10 cellular contexts compared by ENCODE assay signal in the genomic region with DNA sequence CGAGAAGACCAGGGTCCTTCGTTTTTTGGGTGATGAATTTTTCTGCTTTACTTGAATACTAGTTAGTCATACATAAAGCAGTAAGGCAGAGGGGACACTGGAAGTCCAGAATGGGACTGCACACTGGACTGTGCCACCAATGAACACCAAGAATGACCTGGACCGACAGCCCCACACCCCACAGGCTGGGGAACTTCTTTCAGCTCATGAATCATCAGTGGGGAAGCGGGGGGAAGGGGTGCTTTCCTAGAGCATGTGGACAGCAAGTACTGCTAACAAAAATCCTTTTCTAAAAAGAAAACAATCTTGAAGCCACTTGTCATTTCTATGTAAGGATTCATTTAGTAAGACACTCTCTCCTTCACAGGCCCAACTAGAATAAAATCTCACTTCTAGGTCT.
DNase-seq lines count a peak whose midpoint lies in the region; ATAC-seq, FAIRE-seq and TF ChIP-seq lines count a peak whose summit lies in the region.
"Had no signal": no experiment of that assay in that cellular context is flagged by ENCODE, and none has a peak within 500 bp of the region (broad histone marks: within the 10 kb centered on the region; RNA-seq: fewer than 3 reads in every experiment).

No MANE protein-coding gene starts in this region.

- no peak overlapping the region for H3K4me3 ChIP-seq in endothelial cell of umbilical vein (replicated peaks in 1 of 3; ENCODE audit: insufficient read depth in 1 of 3, low read depth in 1 of 3, low read length in 3 of 3)
- no peak overlapping the region for H3K4me3 ChIP-seq in suprapubic skin
- no peak overlapping the region for H3K4me3 ChIP-seq in Karpas-422 (ENCODE audit: low read length)

- TF ChIP-seq CTCF in activated CD8-positive, alpha-beta T cell treated with anti-CD3 and anti-CD28 coated beads for 36 hours (IDR thresholded peaks at IDR 0.05), result no peak
- TF ChIP-seq CTCF in endothelial cell of umbilical vein (IDR thresholded peaks at IDR 0.05; ENCODE audit: extremely low read depth in 1 of 2, insufficient read depth in 1 of 2, low read depth in 1 of 2, low read length in 2 of 2), result no peak
- TF ChIP-seq CTCF in suprapubic skin (IDR thresholded peaks at IDR 0.05), result no peak

- no peak overlapping the region for H3K9ac ChIP-seq in endothelial cell of umbilical vein (replicated peaks; ENCODE audit: extremely low read depth, insufficient read depth, low read length)
- no peak overlapping the region for H3K9ac ChIP-seq in Karpas-422 (ENCODE audit: low read length)

- TF ChIP-seq POLR2A in endothelial cell of umbilical vein (IDR thresholded peaks at IDR 0.05; ENCODE audit: low read depth, low read length), result no peak
- TF ChIP-seq POLR2A in suprapubic skin (IDR thresholded peaks at IDR 0.05), result no peak

- no peak for FAIRE-seq in endothelial cell of umbilical vein (lab: Jason Lieb, UNC)

- H3K27ac ChIP-seq in endothelial cell of umbilical vein (ENCODE audit: insufficient read depth, low read depth, low read length) (no peak overlapping the region), suprapubic skin (no peak overlapping the region), Karpas-422 (ENCODE audit: low read length) (no peak overlapping the region)

- no peaks in the 10 kb centered on the region for H3K9me2 ChIP-seq in Karpas-422 (replicated peaks; ENCODE audit: insufficient read depth, low read length)

- CTCF ChIA-PET in activated CD8-positive, alpha-beta T cell treated with anti-CD3 and anti-CD28 coated beads for 36 hours (lab: Charles Lee), result interaction anchor here (1.0 kb wide), 1 partner anchor 225 kb away, joined by 4 read pairs; no protein-coding TSS in a partner anchor
- CTCF ChIA-PET in activated CD8-positive, alpha-beta T cell treated with anti-CD3 and anti-CD28 coated beads, Interleukin-2, amount 10 ng/mL, durations not matched to agents 7 days and 5 days (lab: Charles Lee), result interaction anchor here (0.5 to 1.2 kb wide), 2 partner anchors 12 to 21 kb away, joined by 3 read pairs; no protein-coding TSS in a partner anchor
- CTCF ChIA-PET in endothelial cell of umbilical vein (lab: Charles Lee), result interaction anchor here (0.7 to 2.8 kb wide), 5 partner anchors 16 to 225 kb away, joined by 3 to 13 read pairs (median 3); no protein-coding TSS in a partner anchor

- POLR2A ChIA-PET in activated CD8-positive, alpha-beta T cell treated with anti-CD3 and anti-CD28 coated beads for 36 hours (lab: Charles Lee), result interaction anchor here (0.9 kb wide), 1 partner anchor 262 kb away, joined by 3 read pairs; no protein-coding TSS in a partner anchor
- POLR2A ChIA-PET in activated CD8-positive, alpha-beta T cell treated with anti-CD3 and anti-CD28 coated beads, Interleukin-2, amount 10 ng/mL, durations not matched to agents 7 days and 5 days (lab: Charles Lee), result interaction anchor here (0.7 kb wide), 1 partner anchor 286 kb away, joined by 3 read pairs; no protein-coding TSS in a partner anchor
- POLR2A ChIA-PET in endothelial cell of umbilical vein (lab: Charles Lee), result interaction anchor here (0.7 kb wide), 1 partner anchor 123 kb away, joined by 4 read pairs; no protein-coding TSS in a partner anchor

- no peak overlapping the region for H3K4me3 Mint-ChIP-seq in activated CD8-positive, alpha-beta T cell treated with anti-CD3 and anti-CD28 coated beads for 36 hours
- H3K4me3 Mint-ChIP-seq in activated CD8-positive, alpha-beta T cell treated with anti-CD3 and anti-CD28 coated beads, Interleukin-2, amount 10 ng/mL, durations not matched to agents 7 days and 5 days, result no peak overlapping the region
- no peak overlapping the region for H3K4me3 Mint-ChIP-seq in stimulated activated memory B cell treated with anti-CD40 and anti-IgM and Interleukin-4, amounts not matched to agents 10 μg/mL and 1 μg/mL and 100 μg/mL, for 72 hours
- H3K4me3 Mint-ChIP-seq: activated B cell treated with CpG ODN at 0.5 μM for 24 hours had no signal

- peak overlapping the region; percentile 3 for H3K27ac Mint-ChIP-seq in activated CD8-positive, alpha-beta T cell treated with anti-CD3 and anti-CD28 coated beads for 36 hours
- H3K27ac Mint-ChIP-seq in activated CD8-positive, alpha-beta T cell treated with anti-CD3 and anti-CD28 coated beads, Interleukin-2, amount 10 ng/mL, durations not matched to agents 7 days and 5 days, result no peak overlapping the region
- no peak overlapping the region for H3K27ac Mint-ChIP-seq in stimulated activated memory B cell treated with anti-CD40 and anti-IgM and Interleukin-4, amounts not matched to agents 10 μg/mL and 1 μg/mL and 100 μg/mL, for 72 hours

- WGBS in suprapubic skin, result 75% methylated on average over 4 of the region's 4 CpGs

- peak; percentile 55 for DNase-seq in activated CD8-positive, alpha-beta T cell treated with anti-CD3 and anti-CD28 coated beads for 36 hours
- no peak for DNase-seq in activated CD8-positive, alpha-beta T cell treated with anti-CD3 and anti-CD28 coated beads, Interleukin-2, amount 10 ng/mL, durations not matched to agents 7 days and 5 days
- peak; percentile 74 for DNase-seq in M059J (ENCODE audit: low read depth)
- DNase-seq in endothelial cell of umbilical vein (ENCODE audit: low read depth, low spot score), result peak; percentile 55
- no peak for DNase-seq in suprapubic skin (ENCODE audit: low spot score in 2 of 2)
- DNase-seq in Karpas-422, result no peak
- DNase-seq in NOMO-1 (lab: John Stamatoyannopoulos, UW; ENCODE audit: unreplicated experiment in 2 of 2), result no peak
- DNase-seq: activated B cell treated with CpG ODN at 0.5 μM for 24 hours, NCI-H526 treated with DMSO at 0.1 percent for 48 hours had no signal

- no TSS peak for BruUV-seq in endothelial cell of umbilical vein (replicated peaks; lab: Mats Ljungman, UMichigan)

- no peak for TF ChIP-seq EP300 in suprapubic skin (IDR thresholded peaks at IDR 0.05)

- H3K4me2 ChIP-seq in endothelial cell of umbilical vein (ENCODE audit: insufficient read depth, low read length), result no peak overlapping the region
- no peak overlapping the region for H3K4me2 ChIP-seq in Karpas-422 (ENCODE audit: low read depth, low read length, poor library complexity, severe bottlenecking)

- H3K9me1 ChIP-seq in endothelial cell of umbilical vein (replicated peaks; ENCODE audit: control insufficient read depth, extremely low read depth, insufficient read depth, low read length), result no peaks in the 10 kb centered on the region

- H3K27me3 ChIP-seq in endothelial cell of umbilical vein (ENCODE audit: control insufficient read depth in 2 of 2, insufficient read depth in 2 of 2, low read length in 2 of 2) (no peaks in the 10 kb centered on the region), suprapubic skin (no peaks in the 10 kb centered on the region), Karpas-422 (ENCODE audit: low read length) (no peaks in the 10 kb centered on the region)

- peaks cover 22% of the 10 kb centered on the region for H3K4me1 Mint-ChIP-seq in activated CD8-positive, alpha-beta T cell treated with anti-CD3 and anti-CD28 coated beads for 36 hours (ENCODE audit: low read depth)
- peaks cover 37% of the 10 kb centered on the region for H3K4me1 Mint-ChIP-seq in activated CD8-positive, alpha-beta T cell treated with anti-CD3 and anti-CD28 coated beads, Interleukin-2, amount 10 ng/mL, durations not matched to agents 7 days and 5 days (ENCODE audit: low read depth)
- H3K4me1 Mint-ChIP-seq in stimulated activated memory B cell treated with anti-CD40 and anti-IgM and Interleukin-4, amounts not matched to agents 10 μg/mL and 1 μg/mL and 100 μg/mL, for 72 hours, result peaks cover 22% of the 10 kb centered on the region

- peaks cover 11% of the 10 kb centered on the region for H3K4me1 ChIP-seq in endothelial cell of umbilical vein (ENCODE audit: control insufficient read depth, extremely low read depth, insufficient read depth, low read length)
- H3K4me1 ChIP-seq in suprapubic skin, result peaks cover 4% of the 10 kb centered on the region
- peaks cover 5% of the 10 kb centered on the region for H3K4me1 ChIP-seq in Karpas-422 (ENCODE audit: low read length)

- peak; percentile 46 for ATAC-seq in activated CD8-positive, alpha-beta T cell treated with anti-CD3 and anti-CD28 coated beads for 36 hours
- ATAC-seq in activated CD8-positive, alpha-beta T cell treated with anti-CD3 and anti-CD28 coated beads, Interleukin-2, amount 10 ng/mL, durations not matched to agents 7 days and 5 days, result no peak
- ATAC-seq in stimulated activated memory B cell treated with anti-CD40 and anti-IgM and Interleukin-4, amounts not matched to agents 10 μg/mL and 1 μg/mL and 100 μg/mL, for 72 hours, result peak; percentile 55

- H4K20me1 ChIP-seq in endothelial cell of umbilical vein (replicated peaks; ENCODE audit: control insufficient read depth, extremely low read depth, insufficient read depth, low read length), result no peaks in the 10 kb centered on the region
- no peaks in the 10 kb centered on the region for H4K20me1 ChIP-seq in Karpas-422 (ENCODE audit: insufficient read depth, low read depth, low read length)

- H3K9me3 ChIP-seq in endothelial cell of umbilical vein (replicated peaks; ENCODE audit: control insufficient read depth, insufficient read depth, low read length), result no peaks in the 10 kb centered on the region
- no peaks in the 10 kb centered on the region for H3K9me3 ChIP-seq in suprapubic skin
- no peaks in the 10 kb centered on the region for H3K9me3 ChIP-seq in Karpas-422 (ENCODE audit: low read length)

- H3K9me3 Mint-ChIP-seq in activated CD8-positive, alpha-beta T cell treated with anti-CD3 and anti-CD28 coated beads for 36 hours, result no peaks in the 10 kb centered on the region
- no peaks in the 10 kb centered on the region for H3K9me3 Mint-ChIP-seq in activated CD8-positive, alpha-beta T cell treated with anti-CD3 and anti-CD28 coated beads, Interleukin-2, amount 10 ng/mL, durations not matched to agents 7 days and 5 days (ENCODE audit: insufficient read depth)
- no peaks in the 10 kb centered on the region for H3K9me3 Mint-ChIP-seq in stimulated activated memory B cell treated with anti-CD40 and anti-IgM and Interleukin-4, amounts not matched to agents 10 μg/mL and 1 μg/mL and 100 μg/mL, for 72 hours
- H3K9me3 Mint-ChIP-seq: activated B cell treated with CpG ODN at 0.5 μM for 24 hours had no signal

- H3K36me3 Mint-ChIP-seq in activated CD8-positive, alpha-beta T cell treated with anti-CD3 and anti-CD28 coated beads for 36 hours (ENCODE audit: low read depth), result no peaks in the 10 kb centered on the region
- H3K36me3 Mint-ChIP-seq in activated CD8-positive, alpha-beta T cell treated with anti-CD3 and anti-CD28 coated beads, Interleukin-2, amount 10 ng/mL, durations not matched to agents 7 days and 5 days (ENCODE audit: low read depth), result peaks cover 3% of the 10 kb centered on the region
- H3K36me3 Mint-ChIP-seq in stimulated activated memory B cell treated with anti-CD40 and anti-IgM and Interleukin-4, amounts not matched to agents 10 μg/mL and 1 μg/mL and 100 μg/mL, for 72 hours, result no peaks in the 10 kb centered on the region

- H3K36me3 ChIP-seq in endothelial cell of umbilical vein (ENCODE audit: control insufficient read depth in 2 of 2, extremely low read depth in 1 of 2, insufficient read depth in 2 of 2, low read length in 2 of 2), result no peaks in the 10 kb centered on the region
- H3K36me3 ChIP-seq in suprapubic skin, result no peaks in the 10 kb centered on the region
- no peaks in the 10 kb centered on the region for H3K36me3 ChIP-seq in Karpas-422 (ENCODE audit: insufficient read depth, low read length)

- H3K27me3 Mint-ChIP-seq in activated CD8-positive, alpha-beta T cell treated with anti-CD3 and anti-CD28 coated beads for 36 hours, result no peaks in the 10 kb centered on the region
- no peaks in the 10 kb centered on the region for H3K27me3 Mint-ChIP-seq in activated CD8-positive, alpha-beta T cell treated with anti-CD3 and anti-CD28 coated beads, Interleukin-2, amount 10 ng/mL, durations not matched to agents 7 days and 5 days (ENCODE audit: low read depth)
- no peaks in the 10 kb centered on the region for H3K27me3 Mint-ChIP-seq in stimulated activated memory B cell treated with anti-CD40 and anti-IgM and Interleukin-4, amounts not matched to agents 10 μg/mL and 1 μg/mL and 100 μg/mL, for 72 hours
- H3K27me3 Mint-ChIP-seq: activated B cell treated with CpG ODN at 0.5 μM for 24 hours had no signal

- dilution Hi-C loops in endothelial cell of umbilical vein (cut with MboI; ENCODE audit: extremely low pct_ligation_motif_present, low sequenced_read_pairs), result no loop called here

- H3K79me2 ChIP-seq in endothelial cell of umbilical vein (ENCODE audit: control insufficient read depth, insufficient read depth, low read length) (no peaks in the 10 kb centered on the region), Karpas-422 (ENCODE audit: low read length) (no peaks in the 10 kb centered on the region)

- intact Hi-C loops in activated CD8-positive, alpha-beta T cell treated with anti-CD3 and anti-CD28 coated beads for 36 hours (cut with micrococcal nuclease), result no loop called here
- intact Hi-C loops in endothelial cell of umbilical vein (cut with micrococcal nuclease), result no loop called here

- H2AFZ ChIP-seq in endothelial cell of umbilical vein (ENCODE audit: low read depth, low read length) (no peak overlapping the region), Karpas-422 (ENCODE audit: low read length) (no peak overlapping the region)

Comparison
In these comparisons a context has a peak if more than half of its experiments do, and no peak if none do; other contexts are left out.
1. DNase-seq: peak in activated CD8-positive, alpha-beta T cell treated with anti-CD3 and anti-CD28 coated beads for 36 hours (single experiment), M059J (single experiment) and endothelial cell of umbilical vein (single experiment); none in activated CD8-positive, alpha-beta T cell treated with anti-CD3 and anti-CD28 coated beads, Interleukin-2, amount 10 ng/mL, durations not matched to agents 7 days and 5 days (single experiment), suprapubic skin (0 of 2), Karpas-422 (single experiment) and NOMO-1 (0 of 2).